ENCODE assay signal across 9 cellular contexts in genomic region chr6:134373282-134373922, GRCh38. TPM values are rescaled to one million over a fixed set of nuclear protein-coding genes. Genes with fewer than 3 reads are reported as not detected.
DNase-seq lines count a peak whose midpoint lies in the region; ATAC-seq, FAIRE-seq and TF ChIP-seq lines count a peak whose summit lies in the region.
"Had no signal": no experiment of that assay in that cellular context is flagged by ENCODE, and none has a peak within 500 bp of the region (broad histone marks: within the 10 kb centered on the region; RNA-seq: fewer than 3 reads in every experiment).

No MANE protein-coding gene starts in this region.

- no peaks in the 10 kb centered on the region for H3K79me2 ChIP-seq in astrocyte (ENCODE audit: insufficient read depth, low read length)

- peak; percentile 92 for ATAC-seq in GM21529 (IDR thresholded peaks at IDR 0.05; ENCODE audit: unreplicated experiment)
- ATAC-seq in right lobe of liver: peak; percentile 38 to 68 (median 50)

- H3K9me3 ChIP-seq in astrocyte (ENCODE audit: insufficient read depth, low read depth, low read length) (no peaks in the 10 kb centered on the region), right lobe of liver (no peaks in the 10 kb centered on the region), WERI-Rb-1 (ENCODE audit: severe bottlenecking) (no peaks in the 10 kb centered on the region)

- H3K4me3 Mint-ChIP-seq in astrocyte (ENCODE audit: unreplicated experiment): no peak overlapping the region
- H3K4me3 Mint-ChIP-seq: nephron had no signal

- H3K27me3 ChIP-seq in astrocyte (ENCODE audit: insufficient read depth, low read length): no peaks in the 10 kb centered on the region
- H3K27me3 ChIP-seq in right lobe of liver: no peaks in the 10 kb centered on the region
- H3K27me3 ChIP-seq in WERI-Rb-1 (ENCODE audit: insufficient read depth, low read depth, severe bottlenecking): no peaks in the 10 kb centered on the region

- H3K27ac ChIP-seq in astrocyte (ENCODE audit: low read depth, low read length): peak overlapping the region; percentile 57
- peak overlapping the region in 2 of 3 donors; percentile 24 to 49 for H3K27ac ChIP-seq in right lobe of liver
- no peak overlapping the region for H3K27ac ChIP-seq in WERI-Rb-1

- no peaks in the 10 kb centered on the region for H4K20me1 ChIP-seq in astrocyte (ENCODE audit: insufficient read depth, low read length)

- TF ChIP-seq CTCF in GM12864 (IDR thresholded peaks at IDR 0.05; ENCODE audit: low read depth, low read length, missing control alignments) (no peak), astrocyte (IDR thresholded peaks at IDR 0.05; ENCODE audit: insufficient read depth, low read depth, low read length) (no peak), right lobe of liver (IDR thresholded peaks at IDR 0.05) (no peak), WERI-Rb-1 (IDR thresholded peaks at IDR 0.05; ENCODE audit: low read depth, low read length) (no peak)

- H3K36me3 ChIP-seq in astrocyte (ENCODE audit: insufficient read depth, low read length): no peaks in the 10 kb centered on the region
- no peaks in the 10 kb centered on the region for H3K36me3 ChIP-seq in right lobe of liver
- H3K36me3 ChIP-seq in WERI-Rb-1: no peaks in the 10 kb centered on the region

- peak overlapping the region; percentile 69 for H3K27ac Mint-ChIP-seq in astrocyte (ENCODE audit: unreplicated experiment)
- H3K27ac Mint-ChIP-seq: nephron had no signal

- H3K36me3 Mint-ChIP-seq in astrocyte (ENCODE audit: low read depth, unreplicated experiment): no peaks in the 10 kb centered on the region

- H3K4me2 ChIP-seq in astrocyte (ENCODE audit: low read length): peak overlapping the region; percentile 68

- H3K9me3 Mint-ChIP-seq in astrocyte (ENCODE audit: unreplicated experiment): no peaks in the 10 kb centered on the region
- H3K9me3 Mint-ChIP-seq: nephron had no signal

- H3K9ac ChIP-seq in astrocyte (ENCODE audit: low read length): peak overlapping the region; percentile 27

- H3K4me3 ChIP-seq in GM12864 (ENCODE audit: low read depth, low read length) (no peak overlapping the region), astrocyte (ENCODE audit: insufficient read depth, low read depth, low read length) (no peak overlapping the region), right lobe of liver (no peak overlapping the region), WERI-Rb-1 (ENCODE audit: low read depth, low read length) (no peak overlapping the region)

- WGBS in right lobe of liver (ENCODE audit: insufficient coverage, low coverage, low lambda C conversion rate, missing lambda C conversion rate): 24% methylated on average over 5 of the region's 5 CpGs

- FAIRE-seq in astrocyte (lab: Jason Lieb, UNC): no peak

- DNase-seq in GM12864 (ENCODE audit: low read depth) (peak; percentile 82), KG1 (lab: John Stamatoyannopoulos, UW) (peak; percentile 61), astrocyte (ENCODE audit: low read depth) (peak; percentile 82), right lobe of liver (no peak), DMS 273 treated with DMSO at 0.1 percent for 48 hours (lab: John Stamatoyannopoulos, UW) (no peak), NCI-H345 treated with DMSO at 0.1 percent for 48 hours (lab: John Stamatoyannopoulos, UW; ENCODE audit: unreplicated experiment) (no peak), WERI-Rb-1 (no peak)

- H3K4me1 Mint-ChIP-seq in astrocyte (ENCODE audit: low read depth, unreplicated experiment): peaks cover 20% of the 10 kb centered on the region
- H3K4me1 Mint-ChIP-seq: nephron had no signal

- H3K4me1 ChIP-seq in astrocyte (ENCODE audit: insufficient read depth, low read length) (peaks cover 10% of the 10 kb centered on the region), right lobe of liver (no peaks in the 10 kb centered on the region)

- no peak overlapping the region for H2AFZ ChIP-seq in astrocyte (ENCODE audit: low read depth, low read length)

- intact Hi-C loops in right lobe of liver (cut with DNase I): no loop called here

- H3K27me3 Mint-ChIP-seq in astrocyte (ENCODE audit: low read depth, unreplicated experiment): no peaks in the 10 kb centered on the region

- no peak for TF ChIP-seq POLR2A in right lobe of liver (IDR thresholded peaks at IDR 0.05)

RNA-seq across cellular contexts. Expression of gene SGK1, which starts 55.5 kb away (rescaled TPM):
- total RNA-seq in astrocyte: 117 and 118 TPM in 2 replicates
- total RNA-seq in right lobe of liver: 100 to 1,000 TPM in 1 of 6 experiments, 10 to 100 TPM in 5; 15.9 to 149 (median 43.0) TPM

Comparison
In these comparisons a context has a peak if more than half of its experiments do, and no peak if none do; other contexts are left out.
1. DNase-seq: peak in GM12864 (single experiment), KG1 (single experiment) and astrocyte (single experiment); none in right lobe of liver (0 of 3), DMS 273 treated with DMSO at 0.1 percent for 48 hours (single experiment), NCI-H345 treated with DMSO at 0.1 percent for 48 hours (single experiment) and WERI-Rb-1 (single experiment).